1 cellular context compared by ENCODE assay signal in genomic region chr1:207822124-207822601, GRCh38.
A peak's percentile ranks its signal among the peaks of the same experiment; 100 is the strongest.
TF ChIP-seq lines count a peak whose summit lies in the region.

No MANE protein-coding gene starts in this region.

TF ChIP-seq in GM12878, 131 proteins besides CTCF, POLR2A, EP300 and RAD21 (continued from another document and continues in another):
- TF ChIP-seq SKIL (IDR thresholded peaks at IDR 0.05; ENCODE audit: low read depth, poor library complexity, severe bottlenecking): peak; percentile 79
- TF ChIP-seq E2F4 (IDR thresholded peaks at IDR 0.05; ENCODE audit: low read depth, low read length): no peak
- TF ChIP-seq BMI1 (IDR thresholded peaks at IDR 0.05; ENCODE audit: borderline replicate concordance): peak; percentile 30; the same call in 1 of the 2 replicates
- TF ChIP-seq ZNF592 (IDR thresholded peaks at IDR 0.05): no peak
- no peak for TF ChIP-seq CBFB (IDR thresholded peaks at IDR 0.05; ENCODE audit: low read depth)
- TF ChIP-seq NKRF (conservative IDR thresholded peaks at IDR 0.05): no peak; the same call in none of the 2 replicates
- no peak for TF ChIP-seq JUND (IDR thresholded peaks at IDR 0.05; ENCODE audit: low read depth, low read length)
- TF ChIP-seq TCF12 (IDR thresholded peaks at IDR 0.05; ENCODE audit: low read depth, low read length): no peak
- no peak for TF ChIP-seq NR2C2 (IDR thresholded peaks at IDR 0.05; ENCODE audit: borderline replicate concordance, control insufficient read depth, insufficient read length, low read depth)
- TF ChIP-seq PKNOX1 (IDR thresholded peaks at IDR 0.05): no peak
- TF ChIP-seq POLR2AphosphoS5 (IDR thresholded peaks at IDR 0.05; ENCODE audit: low read length): no peak; the same call in 1 of the 2 replicates
- no peak for TF ChIP-seq ZSCAN29 (IDR thresholded peaks at IDR 0.05)
- no peak for TF ChIP-seq E2F8 (IDR thresholded peaks at IDR 0.05; ENCODE audit: low read depth, partially characterized antibody)
- no peak for TF ChIP-seq GABPA (IDR thresholded peaks at IDR 0.05; ENCODE audit: low read depth)
- TF ChIP-seq MYB (IDR thresholded peaks at IDR 0.05; ENCODE audit: borderline replicate concordance, low read depth, low read length): no peak; the same call in 1 of the 2 replicates
- TF ChIP-seq PAX5 (IDR thresholded peaks at IDR 0.05; ENCODE audit: borderline replicate concordance, low read depth, low read length): no peak
- no peak for TF ChIP-seq SREBF1 (IDR thresholded peaks at IDR 0.05; ENCODE audit: low read length)
- TF ChIP-seq ZNF687 (IDR thresholded peaks at IDR 0.05): peak; percentile 62; the same call in 1 of the 2 replicates
- TF ChIP-seq NFYA (IDR thresholded peaks at IDR 0.05; ENCODE audit: borderline replicate concordance, low read depth, low read length): no peak
- TF ChIP-seq PAX8 (IDR thresholded peaks at IDR 0.05): no peak
- TF ChIP-seq ZBTB40 (IDR thresholded peaks at IDR 0.05; ENCODE audit: borderline replicate concordance): no peak; the same call in 1 of the 2 replicates
- no peak for TF ChIP-seq TCF3 (IDR thresholded peaks at IDR 0.05; ENCODE audit: borderline replicate concordance, insufficient read depth, low read depth, low read length)
- peak; percentile 43; the same call in 1 of the 2 replicates for TF ChIP-seq MXI1 (IDR thresholded peaks at IDR 0.05; ENCODE audit: low read depth, low read length)
- no peak for TF ChIP-seq JUNB (IDR thresholded peaks at IDR 0.05)
- no peak for TF ChIP-seq REST (IDR thresholded peaks at IDR 0.05; ENCODE audit: low read depth, low read length)
